Comparison of ENCODE assay signal across 14 cellular contexts in genomic region chr16:57540906-57541753, GRCh38. TPM values are rescaled to one million over a fixed set of nuclear protein-coding genes. Genes with fewer than 3 reads are reported as not detected.
DNase-seq lines count a peak whose midpoint lies in the region; ATAC-seq and TF ChIP-seq lines count a peak whose summit lies in the region.
"Had no signal": no experiment of that assay in that cellular context is flagged by ENCODE, and none has a peak within 500 bp of the region (broad histone marks: within the 10 kb centered on the region; RNA-seq: fewer than 3 reads in every experiment).

No MANE protein-coding gene starts in this region.

- no peak overlapping the region for H3K27ac ChIP-seq in HEK293 (ENCODE audit: extremely low read depth, low read depth, low read length)

- H3K36me3 Mint-ChIP-seq in activated CD4-positive, alpha-beta T cell treated with anti-CD3 and anti-CD28 coated beads, Interleukin-2, amount 10 ng/mL, durations not matched to agents 7 days and 5 days (ENCODE audit: low read depth), result no peaks in the 10 kb centered on the region
- peaks cover 12% of the 10 kb centered on the region for H3K36me3 Mint-ChIP-seq in effector memory CD8-positive, alpha-beta T cell (ENCODE audit: insufficient read depth)

- CTCF ChIA-PET in activated CD4-positive, alpha-beta T cell treated with anti-CD3 and anti-CD28 coated beads, Interleukin-2, amount 10 ng/mL, durations not matched to agents 7 days and 5 days (lab: Charles Lee), result interaction anchor here (0.8 to 2.1 kb wide), 6 partner anchors 9 to 124 kb away, joined by 3 to 7 read pairs (median 4); no protein-coding TSS in a partner anchor
- CTCF ChIA-PET in HEK293 (lab: Yijun Ruan, JAX), result interaction anchor here (0.5 to 1.3 kb wide), 2 partner anchors 10 to 35 kb away, joined by 3 to 5 read pairs; no protein-coding TSS in a partner anchor

- DNase-seq in activated CD4-positive, alpha-beta T cell treated with anti-CD3 and anti-CD28 coated beads, Interleukin-2, amount 10 ng/mL, durations not matched to agents 7 days and 5 days, result no peak
- DNase-seq in activated CD4-positive, alpha-beta T cell treated with anti-CD3 and anti-CD28 coated beads, Interleukin-2, amount 50 U/mL, for 48 hours, result no peak
- no peak for DNase-seq in effector memory CD8-positive, alpha-beta T cell
- DNase-seq in posterior vena cava (ENCODE audit: low spot score), result peak; percentile 57
- DNase-seq in activated gamma-delta T cell treated with Interleukin-2 at 50 U/mL for 16 hours, result no peak
- DNase-seq in NCI-H146 (lab: John Stamatoyannopoulos, UW), result no peak
- DNase-seq in RKO (ENCODE audit: low spot score), result no peak
- DNase-seq: activated CD4-positive, alpha-beta T cell treated with anti-CD3 and anti-CD28 coated beads, Interleukin-2, amount 50 U/mL, for 1 hour; foreskin fibroblast; KBM-7; NCI-H2029 treated with DMSO at 0.1 percent for 48 hours had no signal

- no peak for ATAC-seq in effector memory CD8-positive, alpha-beta T cell (replicated peaks)

- H3K4me3 ChIP-seq in HEK293 (ENCODE audit: low read depth, low read length), result no peak overlapping the region
- H3K4me3 ChIP-seq: skin epidermis had no signal

- intact Hi-C loops in posterior vena cava (cut with DNase I), result no loop called here

- H3K9me3 ChIP-seq in HEK293 (ENCODE audit: control insufficient read depth, insufficient read depth, low read depth, low read length), result no peaks in the 10 kb centered on the region

- no peaks in the 10 kb centered on the region for H3K27me3 Mint-ChIP-seq in activated CD4-positive, alpha-beta T cell treated with anti-CD3 and anti-CD28 coated beads, Interleukin-2, amount 10 ng/mL, durations not matched to agents 7 days and 5 days
- no peaks in the 10 kb centered on the region for H3K27me3 Mint-ChIP-seq in effector memory CD8-positive, alpha-beta T cell

- POLR2A ChIA-PET in activated CD4-positive, alpha-beta T cell treated with anti-CD3 and anti-CD28 coated beads, Interleukin-2, amount 10 ng/mL, durations not matched to agents 7 days and 5 days (lab: Charles Lee), result no interaction called here
- POLR2A ChIA-PET in HEK293 (lab: Yijun Ruan, JAX), result no interaction called here

- H3K27ac Mint-ChIP-seq in activated CD4-positive, alpha-beta T cell treated with anti-CD3 and anti-CD28 coated beads, Interleukin-2, amount 10 ng/mL, durations not matched to agents 7 days and 5 days, result peak overlapping the region; percentile 28
- peak overlapping the region; percentile 94 to 97 for H3K27ac Mint-ChIP-seq in effector memory CD8-positive, alpha-beta T cell

- no peak overlapping the region for H3K4me3 Mint-ChIP-seq in activated CD4-positive, alpha-beta T cell treated with anti-CD3 and anti-CD28 coated beads, Interleukin-2, amount 10 ng/mL, durations not matched to agents 7 days and 5 days
- H3K4me3 Mint-ChIP-seq in effector memory CD8-positive, alpha-beta T cell, result peak overlapping the region in 1 of 2 donors; percentile 27

- H3K36me3 ChIP-seq in HEK293 (ENCODE audit: control insufficient read depth in 2 of 2, insufficient read depth in 1 of 2, low read length in 2 of 2), result no peaks in the 10 kb centered on the region

- no peak for TF ChIP-seq CTCF in HEK293 (tag by site-specific recombination; IDR thresholded peaks at IDR 0.05)

- peaks cover 71% of the 10 kb centered on the region for H3K4me1 Mint-ChIP-seq in activated CD4-positive, alpha-beta T cell treated with anti-CD3 and anti-CD28 coated beads, Interleukin-2, amount 10 ng/mL, durations not matched to agents 7 days and 5 days
- H3K4me1 Mint-ChIP-seq in effector memory CD8-positive, alpha-beta T cell (ENCODE audit: low read depth in 2 of 2), result peaks cover 65 to 72% of the 10 kb centered on the region in 2 donors

- H3K4me1 ChIP-seq in HEK293 (ENCODE audit: control insufficient read depth, insufficient read depth, low read length), result no peaks in the 10 kb centered on the region; the same call in 1 of the 2 replicates

- no peaks in the 10 kb centered on the region for H3K9me3 Mint-ChIP-seq in activated CD4-positive, alpha-beta T cell treated with anti-CD3 and anti-CD28 coated beads, Interleukin-2, amount 10 ng/mL, durations not matched to agents 7 days and 5 days
- no peaks in the 10 kb centered on the region for H3K9me3 Mint-ChIP-seq in effector memory CD8-positive, alpha-beta T cell

TF ChIP-seq in HEK293, 187 proteins besides CTCF, POLR2A, EP300 and RAD21:
- TF ChIP-seq ZNF768 (tag by site-specific recombination; IDR thresholded peaks at IDR 0.05), result no peak
- 0 out of 2 replicates have a peak, but pooled peaks have one; percentile 14 for TF ChIP-seq PRDM1 (tag by site-specific recombination; IDR thresholded peaks at IDR 0.05)
- no peak for TF ChIP-seq ZNF639 (tag by site-specific recombination; IDR thresholded peaks at IDR 0.05)
- no peak for TF ChIP-seq TSHZ1 (tag by site-specific recombination; IDR thresholded peaks at IDR 0.05; ENCODE audit: borderline replicate concordance)
- no peak for TF ChIP-seq ZNF596 (tag by site-specific recombination; IDR thresholded peaks at IDR 0.05)
- no peak for TF ChIP-seq ZNF416 (tag by site-specific recombination; IDR thresholded peaks at IDR 0.05)
- no peak for TF ChIP-seq ZNF658 (tag by site-specific recombination; IDR thresholded peaks at IDR 0.05)
- TF ChIP-seq REPIN1 (tag by site-specific recombination; IDR thresholded peaks at IDR 0.05; ENCODE audit: low read depth), result no peak
- no peak for TF ChIP-seq ZNF354C (tag by site-specific recombination; IDR thresholded peaks at IDR 0.05; ENCODE audit: borderline replicate concordance, low read depth)
- TF ChIP-seq ZNF624 (tag by site-specific recombination; IDR thresholded peaks at IDR 0.05), result no peak
- no peak for TF ChIP-seq ZNF114 (tag by site-specific recombination; IDR thresholded peaks at IDR 0.05)
- TF ChIP-seq ZBTB20 (tag by site-specific recombination; IDR thresholded peaks at IDR 0.05), result peak; percentile 72
- no peak for TF ChIP-seq EGR2 (tag by site-specific recombination; IDR thresholded peaks at IDR 0.05; ENCODE audit: low read depth)

RNA-seq across cellular contexts. Expression of gene ADGRG5, which starts 1.3 kb away (rescaled TPM):
- total RNA-seq in activated CD4-positive, alpha-beta T cell treated with anti-CD3 and anti-CD28 coated beads, Interleukin-2, amount 10 ng/mL, durations not matched to agents 7 days and 5 days, result 1 to 10 TPM; 5.9 to 6.6 TPM
- total RNA-seq in posterior vena cava, result under 1 TPM; 0.05 to 0.32 TPM
- total RNA-seq: dermis microvascular lymphatic vessel endothelial cell had no signal

RNA-seq across cellular contexts. Expression of gene CCDC102A, which starts 4.8 kb away (rescaled TPM):
- 10 to 100 TPM in 1 of 2 experiments, 1 to 10 TPM in 1; 8.1 to 10.5 TPM for total RNA-seq in activated CD4-positive, alpha-beta T cell treated with anti-CD3 and anti-CD28 coated beads, Interleukin-2, amount 10 ng/mL, durations not matched to agents 7 days and 5 days
- 10 to 100 TPM; 16.9 to 18.3 TPM for total RNA-seq in posterior vena cava

RNA-seq across cellular contexts. Expression of gene DOK4, which starts 54.8 kb away (rescaled TPM):
- total RNA-seq in activated CD4-positive, alpha-beta T cell treated with anti-CD3 and anti-CD28 coated beads, Interleukin-2, amount 10 ng/mL, durations not matched to agents 7 days and 5 days, result 1 to 10 TPM; 2.3 to 2.7 TPM
- 10 to 100 TPM; 29.2 to 31.1 TPM for total RNA-seq in posterior vena cava

Comparison
In these comparisons a context has a peak if more than half of its experiments do, and no peak if none do; other contexts are left out.
1. RNA of gene ADGRG5, which starts 1.3 kb away (total RNA-seq): 5.9 to 6.6 TPM in activated CD4-positive, alpha-beta T cell treated with anti-CD3 and anti-CD28 coated beads, Interleukin-2, amount 10 ng/mL, durations not matched to agents 7 days and 5 days; 0.05 to 0.32 TPM in posterior vena cava; every median in the first group is over 4 times any median in the second.
2. RNA of gene DOK4, which starts 54.8 kb away (total RNA-seq): 29.2 to 31.1 TPM in posterior vena cava; 2.3 to 2.7 TPM in activated CD4-positive, alpha-beta T cell treated with anti-CD3 and anti-CD28 coated beads, Interleukin-2, amount 10 ng/mL, durations not matched to agents 7 days and 5 days; every median in the first group is over 4 times any median in the second.